Comparison of ENCODE assay signal across 1 cellular context in genomic region chr20:31587545-31588389, GRCh38.
TF ChIP-seq lines count a peak whose summit lies in the region.

No MANE protein-coding gene starts in this region.

TF ChIP-seq in HepG2, 621 proteins besides CTCF, POLR2A, EP300 and RAD21 (continued from another document and continues in another):
- TF ChIP-seq ZNF670 (CRISPR knock-in tag; IDR thresholded peaks at IDR 0.05; ENCODE audit: borderline replicate concordance) = peak; percentile 25; the same call in 1 of the 2 replicates
- no peak for TF ChIP-seq ZNF556 (CRISPR knock-in tag; IDR thresholded peaks at IDR 0.05; ENCODE audit: borderline replicate concordance)
- no peak for TF ChIP-seq ZNF18 (CRISPR knock-in tag; IDR thresholded peaks at IDR 0.05; ENCODE audit: insufficient replicate concordance)
- no peak for TF ChIP-seq ADNP (CRISPR knock-in tag; IDR thresholded peaks at IDR 0.05)
- no peak for TF ChIP-seq EZH2 (conservative IDR thresholded peaks at IDR 0.05; ENCODE audit: low read depth, low read length)
- no peak; the same call in 1 of the 2 replicates for TF ChIP-seq ZNF746 (CRISPR knock-in tag; IDR thresholded peaks at IDR 0.05)
- no peak; the same call in 1 of the 2 replicates for TF ChIP-seq ZNF367 (CRISPR knock-in tag; IDR thresholded peaks at IDR 0.05; ENCODE audit: borderline replicate concordance)
- TF ChIP-seq ZNF30 (CRISPR knock-in tag; IDR thresholded peaks at IDR 0.05) = 0 out of 2 replicates have a peak, but pooled peaks have one; percentile 27
- TF ChIP-seq ZNF672 (CRISPR knock-in tag; IDR thresholded peaks at IDR 0.05) = no peak
- TF ChIP-seq YEATS4 (CRISPR knock-in tag; IDR thresholded peaks at IDR 0.05; ENCODE audit: borderline replicate concordance) = peak; percentile 50; the same call in 1 of the 2 replicates
- TF ChIP-seq KLF11 (CRISPR knock-in tag; IDR thresholded peaks at IDR 0.05) = no peak
- TF ChIP-seq ZNF552 (CRISPR knock-in tag; IDR thresholded peaks at IDR 0.05; ENCODE audit: borderline replicate concordance) = 0 out of 2 replicates have a peak, but pooled peaks have one; percentile 27
- TF ChIP-seq MYPOP (CRISPR knock-in tag; IDR thresholded peaks at IDR 0.05) = no peak
- TF ChIP-seq ZNF354B (CRISPR knock-in tag; IDR thresholded peaks at IDR 0.05) = no peak
- TF ChIP-seq ZNF253 (CRISPR knock-in tag; IDR thresholded peaks at IDR 0.05; ENCODE audit: borderline replicate concordance) = peak; percentile 72; the same call in 1 of the 2 replicates
- no peak for TF ChIP-seq ELF4 (CRISPR knock-in tag; IDR thresholded peaks at IDR 0.05; ENCODE audit: borderline replicate concordance)
- no peak for TF ChIP-seq LRRFIP1 (CRISPR knock-in tag; conservative IDR thresholded peaks at IDR 0.05)
- TF ChIP-seq ARNT2 (CRISPR knock-in tag; IDR thresholded peaks at IDR 0.05; ENCODE audit: low read depth) = peak; percentile 84
- no peak for TF ChIP-seq CREBL2 (CRISPR knock-in tag; IDR thresholded peaks at IDR 0.05; ENCODE audit: borderline replicate concordance)
- peak; percentile 88; the same call in 1 of the 2 replicates for TF ChIP-seq MXD3 (CRISPR knock-in tag; IDR thresholded peaks at IDR 0.05)
- no peak for TF ChIP-seq ZFP62 (CRISPR knock-in tag; IDR thresholded peaks at IDR 0.05)
- TF ChIP-seq JUNB (CRISPR knock-in tag; IDR thresholded peaks at IDR 0.05; ENCODE audit: borderline replicate concordance) = no peak
- peak; percentile 59 for TF ChIP-seq SPEN (CRISPR knock-in tag; IDR thresholded peaks at IDR 0.05; ENCODE audit: low read depth)
- TF ChIP-seq JARID2 (CRISPR knock-in tag; IDR thresholded peaks at IDR 0.05; ENCODE audit: insufficient replicate concordance) = no peak
- no peak; the same call in 1 of the 2 replicates for TF ChIP-seq ZNF441 (CRISPR knock-in tag; IDR thresholded peaks at IDR 0.05; ENCODE audit: borderline replicate concordance)
- no peak for TF ChIP-seq ZNF337 (CRISPR knock-in tag; IDR thresholded peaks at IDR 0.05; ENCODE audit: borderline replicate concordance, low read depth)
- no peak for TF ChIP-seq ZNF7 (CRISPR knock-in tag; IDR thresholded peaks at IDR 0.05)
- no peak for TF ChIP-seq RBM22 (optimal IDR thresholded peaks at IDR 0.05; ENCODE audit: low read length)
- TF ChIP-seq TFDP2 (CRISPR knock-in tag; IDR thresholded peaks at IDR 0.05) = no peak; the same call in 1 of the 2 replicates
- no peak for TF ChIP-seq ATM (IDR thresholded peaks at IDR 0.05; ENCODE audit: borderline replicate concordance)
- peak; percentile 73 for TF ChIP-seq ZNF574 (CRISPR knock-in tag; IDR thresholded peaks at IDR 0.05)
- no peak for TF ChIP-seq SKI (IDR thresholded peaks at IDR 0.05; ENCODE audit: partially characterized antibody)
- TF ChIP-seq ZNF317 (CRISPR knock-in tag; IDR thresholded peaks at IDR 0.05) = 0 out of 2 replicates have a peak, but pooled peaks have one; percentile 2
- TF ChIP-seq HNRNPK (IDR thresholded peaks at IDR 0.05; ENCODE audit: low read depth, low read length, poor library complexity, severe bottlenecking) = peak; percentile 47
- TF ChIP-seq THAP8 (CRISPR knock-in tag; IDR thresholded peaks at IDR 0.05; ENCODE audit: borderline replicate concordance) = no peak
- TF ChIP-seq ZNF562 (CRISPR knock-in tag; IDR thresholded peaks at IDR 0.05; ENCODE audit: borderline replicate concordance) = no peak
- TF ChIP-seq ZNF275 (CRISPR knock-in tag; IDR thresholded peaks at IDR 0.05; ENCODE audit: borderline replicate concordance) = no peak
- no peak for TF ChIP-seq SP1 (IDR thresholded peaks at IDR 0.05)
- no peak for TF ChIP-seq SP1 (CRISPR knock-in tag; IDR thresholded peaks at IDR 0.05)
- peak; percentile 43 for TF ChIP-seq IKZF4 (CRISPR knock-in tag; IDR thresholded peaks at IDR 0.05; ENCODE audit: borderline replicate concordance, low read depth, not compliant biosample characterization)
- TF ChIP-seq RFXAP (CRISPR knock-in tag; IDR thresholded peaks at IDR 0.05; ENCODE audit: borderline replicate concordance) = peak; percentile 45; the same call in 1 of the 2 replicates
- no peak for TF ChIP-seq PRDM4 (CRISPR knock-in tag; IDR thresholded peaks at IDR 0.05; ENCODE audit: borderline replicate concordance)
- TF ChIP-seq ZSCAN21 (CRISPR knock-in tag; IDR thresholded peaks at IDR 0.05; ENCODE audit: borderline replicate concordance) = peak; percentile 90; the same call in 1 of the 2 replicates
- peak; percentile 96; the same call in 1 of the 2 replicates for TF ChIP-seq CCDC6 (CRISPR knock-in tag; IDR thresholded peaks at IDR 0.05)
- TF ChIP-seq TOPORS (CRISPR knock-in tag; IDR thresholded peaks at IDR 0.05) = no peak
- no peak for TF ChIP-seq NCOA5 (CRISPR knock-in tag; IDR thresholded peaks at IDR 0.05)
- 0 out of 2 replicates have a peak, but pooled peaks have one; percentile 68 for TF ChIP-seq ZNF713 (CRISPR knock-in tag; IDR thresholded peaks at IDR 0.05)
- no peak for TF ChIP-seq ZNF292 (CRISPR knock-in tag; IDR thresholded peaks at IDR 0.05; ENCODE audit: borderline replicate concordance, low read depth)
- no peak; the same call in 1 of the 2 replicates for TF ChIP-seq NFKBIZ (CRISPR knock-in tag; IDR thresholded peaks at IDR 0.05)
- no peak for TF ChIP-seq FOXP4 (CRISPR knock-in tag; IDR thresholded peaks at IDR 0.05)
- TF ChIP-seq RAD51 (IDR thresholded peaks at IDR 0.05; ENCODE audit: borderline replicate concordance) = no peak
